1 cellular context compared by ENCODE assay signal in genomic region chr1:55074455-55074854, GRCh38.
TF ChIP-seq lines count a peak whose summit lies in the region.

No MANE protein-coding gene starts in this region.

TF ChIP-seq in HEK293, 187 proteins besides CTCF, POLR2A, EP300 and RAD21 (continued from another document):
- peak; percentile 88 for TF ChIP-seq ZNF518A (tag by site-specific recombination; conservative IDR thresholded peaks at IDR 0.05; ENCODE audit: low read depth)
- peak; percentile 78 for TF ChIP-seq ZNF555 (tag by site-specific recombination; conservative IDR thresholded peaks at IDR 0.05)
- peak; percentile 17 for TF ChIP-seq ZNF529 (tag by site-specific recombination; IDR thresholded peaks at IDR 0.05; ENCODE audit: insufficient replicate concordance)
- peak; percentile 53; the same call in 1 of the 2 replicates for TF ChIP-seq ZBTB21 (tag by site-specific recombination; IDR thresholded peaks at IDR 0.05)
- TF ChIP-seq KLF7 (tag by site-specific recombination; IDR thresholded peaks at IDR 0.05; ENCODE audit: borderline replicate concordance) = no peak
- TF ChIP-seq ZBTB49 (tag by site-specific recombination; IDR thresholded peaks at IDR 0.05; ENCODE audit: low read depth) = no peak
- no peak for TF ChIP-seq SCRT2 (tag by site-specific recombination; IDR thresholded peaks at IDR 0.05)
- no peak for TF ChIP-seq ZNF621 (tag by site-specific recombination; IDR thresholded peaks at IDR 0.05)
- peak; percentile 48; the same call in 1 of the 2 replicates for TF ChIP-seq ZNF629 (tag by site-specific recombination; IDR thresholded peaks at IDR 0.05)
- TF ChIP-seq ZNF394 (tag by site-specific recombination; IDR thresholded peaks at IDR 0.05; ENCODE audit: borderline replicate concordance) = peak; percentile 95
- TF ChIP-seq ZNF664 (tag by site-specific recombination; IDR thresholded peaks at IDR 0.05) = peak; percentile 57; the same call in 1 of the 2 replicates
- peak; percentile 77 for TF ChIP-seq ZNF623 (tag by site-specific recombination; IDR thresholded peaks at IDR 0.05)
- 0 out of 2 replicates have a peak, but pooled peaks have one; percentile 38 for TF ChIP-seq ZBTB1 (tag by site-specific recombination; IDR thresholded peaks at IDR 0.05)
- no peak for TF ChIP-seq ZNF155 (tag by site-specific recombination; IDR thresholded peaks at IDR 0.05)
- peak; percentile 79 for TF ChIP-seq ZBTB11 (tag by site-specific recombination; conservative IDR thresholded peaks at IDR 0.05; ENCODE audit: low read depth)
- TF ChIP-seq ZBTB10 (tag by site-specific recombination; IDR thresholded peaks at IDR 0.05) = no peak
- TF ChIP-seq REST (tag by site-specific recombination; IDR thresholded peaks at IDR 0.05) = peak; percentile 62; the same call in 1 of the 2 replicates
- peak; percentile 62 for TF ChIP-seq ZNF510 (tag by site-specific recombination; IDR thresholded peaks at IDR 0.05; ENCODE audit: insufficient replicate concordance)
- no peak for TF ChIP-seq ZNF473 (tag by site-specific recombination; IDR thresholded peaks at IDR 0.05)
- TF ChIP-seq ZNF266 (tag by site-specific recombination; IDR thresholded peaks at IDR 0.05; ENCODE audit: low read depth) = peak; percentile 37; the same call in 1 of the 2 replicates
- TF ChIP-seq ZNF426 (tag by site-specific recombination; IDR thresholded peaks at IDR 0.05) = peak; percentile 85
- peak; percentile 76; the same call in 1 of the 2 replicates for TF ChIP-seq ZNF140 (tag by site-specific recombination; IDR thresholded peaks at IDR 0.05)
- 0 out of 2 replicates have a peak, but pooled peaks have one; percentile 31 for TF ChIP-seq ZFP3 (tag by site-specific recombination; IDR thresholded peaks at IDR 0.05; ENCODE audit: low read depth)
- peak; percentile 80; the same call in 1 of the 2 replicates for TF ChIP-seq ZNF558 (tag by site-specific recombination; IDR thresholded peaks at IDR 0.05)
- peak; percentile 45; the same call in 1 of the 2 replicates for TF ChIP-seq ZFP37 (tag by site-specific recombination; IDR thresholded peaks at IDR 0.05)
- TF ChIP-seq ZNF311 (tag by site-specific recombination; IDR thresholded peaks at IDR 0.05; ENCODE audit: borderline replicate concordance) = no peak
